In genomic region chr10:104371753-104372152, GRCh38 we compare ENCODE assay signal across 32 cellular contexts.
"Had no signal": no experiment of that assay in that cellular context is flagged by ENCODE, and none has a peak within 500 bp of the region (broad histone marks: within the 10 kb centered on the region; RNA-seq: fewer than 3 reads in every experiment).

No MANE protein-coding gene starts in this region.

- H3K27me3 ChIP-seq: adrenal gland, ascending aorta, body of pancreas, brain microvascular endothelial cell, breast epithelium, cardiac muscle cell had no signal

- H3K4me3 ChIP-seq: adrenal gland, ascending aorta, body of pancreas, breast epithelium, cardiac muscle cell had no signal

- ATAC-seq: activated naive CD4-positive, alpha-beta T cell treated with anti-CD3 and anti-CD28 coated beads, Interleukin-2, amount 50 U/mL, for 72 hours; activated naive CD8-positive, alpha-beta T cell treated with anti-CD3 and anti-CD28 coated beads, Interleukin-2, amount 50 U/mL, for 24 hours; activated T-cell treated with anti-CD3 and anti-CD28 coated beads, Interleukin-2, amount 50 U/mL, for 4 hours; activated T-cell treated with anti-CD3 and anti-CD28 coated beads, Interleukin-2, amount 50 U/mL, for 72 hours; activated T-helper 17 cell treated with anti-CD3 and anti-CD28 coated beads, Interleukin-2, amount 50 U/mL, for 72 hours; body of pancreas had no signal

- H3K36me3 ChIP-seq: adrenal gland, ascending aorta, brain microvascular endothelial cell, breast epithelium, cardiac muscle cell had no signal

- H3K9me3 ChIP-seq: adrenal gland, body of pancreas had no signal

- H3K4me1 ChIP-seq: adrenal gland, ascending aorta, body of pancreas, breast epithelium had no signal

- H3K27ac ChIP-seq: adrenal gland, ascending aorta, body of pancreas, brain microvascular endothelial cell, breast epithelium, cardiac muscle cell had no signal

- DNase-seq: activated effector memory CD4-positive, alpha-beta T cell treated with anti-CD3 and anti-CD28 coated beads, Interleukin-2, amount 50 U/mL, for 16 hours; activated effector memory CD4-positive, alpha-beta T cell treated with Interleukin-2 at 50 U/mL for 16 hours; activated gamma-delta T cell; activated gamma-delta T cell treated with Interleukin-2 at 50 U/mL for 16 hours; activated naive CD4-positive, alpha-beta T cell; activated naive CD4-positive, alpha-beta T cell treated with anti-CD3 and anti-CD28 coated beads for 36 hours; activated naive CD4-positive, alpha-beta T cell treated with anti-CD3 and anti-CD28 coated beads, Interleukin-2, amount 10 ng/mL, durations not matched to agents 7 days and 5 days; activated naive CD4-positive, alpha-beta T cell treated with anti-CD3 and anti-CD28 coated beads, Interleukin-2, amount 50 U/mL, for 16 hours; activated naive CD4-positive, alpha-beta T cell treated with Interleukin-2 at 50 U/mL for 16 hours; activated naive CD8-positive, alpha-beta T cell treated with anti-CD3 and anti-CD28 coated beads for 36 hours; activated naive CD8-positive, alpha-beta T cell treated with anti-CD3 and anti-CD28 coated beads, Interleukin-2, amount 10 ng/mL, durations not matched to agents 7 days and 5 days; activated naive CD8-positive, alpha-beta T cell treated with anti-CD3 and anti-CD28 coated beads, Interleukin-2, amount 50 U/mL, for 24 hours; activated T-cell treated with anti-CD3 and anti-CD28 coated beads, Interleukin-2, amount 50 U/mL, for 1 hour; activated T-cell treated with anti-CD3 and anti-CD28 coated beads, Interleukin-2, amount 50 U/mL, for 24 hours; activated T-cell treated with anti-CD3 and anti-CD28 coated beads, Interleukin-2, amount 50 U/mL, for 4 hours; activated T-cell treated with anti-CD3 and anti-CD28 coated beads, Interleukin-2, amount 50 U/mL, for 48 hours; activated T-cell treated with anti-CD3 and anti-CD28 coated beads, Interleukin-2, amount 50 U/mL, for 72 hours; adrenal gland; amniotic stem cell; amygdala; anterior cingulate cortex; aorta; body of pancreas; brain microvascular endothelial cell; caudate nucleus; central memory CD4-positive, alpha-beta T cell; cerebellar nuclear complex had no signal
